Comparison of ENCODE assay signal across 1 cellular context in genomic region chr7:70890147-70890969, GRCh38.
A peak's percentile ranks its signal among the peaks of the same experiment; 100 is the strongest.
TF ChIP-seq lines count a peak whose summit lies in the region.

No MANE protein-coding gene starts in this region.

TF ChIP-seq in GM12878, 131 proteins besides CTCF, POLR2A, EP300 and RAD21 (continued from another document):
- peak; percentile 56 for TF ChIP-seq EED (IDR thresholded peaks at IDR 0.05; ENCODE audit: low read depth)
- no peak for TF ChIP-seq EGR1 (IDR thresholded peaks at IDR 0.05; ENCODE audit: borderline replicate concordance in 1 of 2, low read depth in 2 of 2, low read length in 2 of 2)
- TF ChIP-seq RUNX3 (IDR thresholded peaks at IDR 0.05; ENCODE audit: low read length), result peak; percentile 53
